In genomic region chr1:179875606-179876288, GRCh38 we compare ENCODE assay signal across 12 cellular contexts. TPM values are rescaled to one million over a fixed set of nuclear protein-coding genes. Genes with fewer than 3 reads are reported as not detected.
DNase-seq lines count a peak whose midpoint lies in the region; ATAC-seq and TF ChIP-seq lines count a peak whose summit lies in the region.
"Had no signal": no experiment of that assay in that cellular context is flagged by ENCODE, and none has a peak within 500 bp of the region (broad histone marks: within the 10 kb centered on the region; RNA-seq: fewer than 3 reads in every experiment).

No MANE protein-coding gene starts in this region.

- CTCF ChIA-PET in HCT116 (lab: Charles Lee) = interaction anchor here (0.8 to 1.4 kb wide), 3 partner anchors 8 to 293 kb away, joined by 3 to 4 read pairs (median 4); no protein-coding TSS in a partner anchor

- H3K9me3 ChIP-seq in HCT116 (ENCODE audit: control insufficient read depth in 1 of 2, insufficient read depth in 1 of 2, low read depth in 1 of 2, low read length in 2 of 2) (no peaks in the 10 kb centered on the region), gastrocnemius medialis (no peaks in the 10 kb centered on the region), prostate gland (no peaks in the 10 kb centered on the region)

- RAD21 ChIA-PET in HCT116 (lab: Charles Lee; ENCODE audit: low non-redundant PET in 1 of 2, low total read pairs in 2 of 2, uncharacterized antibody in 2 of 2, unreplicated experiment in 2 of 2) = no interaction called here

- peak overlapping the region; percentile 87 for H3K4me2 ChIP-seq in HCT116 (ENCODE audit: low read length)

- intact Hi-C loops in HCT116 (cut with micrococcal nuclease) (no loop called here), gastrocnemius medialis (cut with DNase I; ENCODE audit: low total_unique reads) (loop anchor here (2.0 kb wide), 1 partner anchor 279 kb away; the partner anchor contains the start of gene QSOX1), prostate gland (cut with DNase I) (loop anchor here (2.0 kb wide), 1 partner anchor 79 kb away; the partner anchor contains the start of gene CEP350)

- no peak overlapping the region for H2AFZ ChIP-seq in HCT116 (ENCODE audit: low read depth, low read length, poor library complexity, severe bottlenecking)

- BruUV-seq in HCT116 (replicated peaks; lab: Mats Ljungman, UMichigan) = no TSS peak

- TF ChIP-seq RAD21 in HCT116 (IDR thresholded peaks at IDR 0.05; ENCODE audit: low read depth) = no peak

- no peaks in the 10 kb centered on the region for H3K9me2 ChIP-seq in HCT116 (ENCODE audit: insufficient read depth)

- ATAC-seq in HCT116 (no peak), gastrocnemius medialis (no peak)

- peaks cover 31% of the 10 kb centered on the region; the same call in 1 of the 2 replicates for H4K20me1 ChIP-seq in HCT116 (ENCODE audit: insufficient read depth)

- 79% methylated on average over 4 of the region's 4 CpGs for WGBS in prostate gland

- H3K79me2 ChIP-seq in HCT116 (ENCODE audit: insufficient read depth, low read length) = peaks cover 69% of the 10 kb centered on the region

- H3K27me3 ChIP-seq in HCT116 (ENCODE audit: insufficient read depth, low read length) = no peaks in the 10 kb centered on the region
- no peaks in the 10 kb centered on the region for H3K27me3 ChIP-seq in gastrocnemius medialis
- H3K27me3 ChIP-seq in prostate gland (replicated peaks; ENCODE audit: insufficient read depth) = no peaks in the 10 kb centered on the region

- no peak for TF ChIP-seq POLR2A in HCT116 (IDR thresholded peaks at IDR 0.05; ENCODE audit: borderline replicate concordance, extremely low read depth, insufficient read depth, insufficient read length)
- no peak for TF ChIP-seq POLR2A in gastrocnemius medialis (IDR thresholded peaks at IDR 0.05)
- no peak for TF ChIP-seq POLR2A in prostate gland (IDR thresholded peaks at IDR 0.05)

- no peak overlapping the region; the same call in 1 of the 2 replicates for H3K9ac ChIP-seq in HCT116 (ENCODE audit: low read length)

- H3K4me3 ChIP-seq in HCT116 (replicated peaks in 1 of 2; ENCODE audit: low read depth in 1 of 2, low read length in 2 of 2) = peak overlapping the region; percentile 64 to 85; a peak in 2 of 4 replicates
- peak overlapping the region; percentile 89 for H3K4me3 ChIP-seq in WI38 (ENCODE audit: low read depth, low read length)
- peak overlapping the region; percentile 82 for H3K4me3 ChIP-seq in fibroblast of pulmonary artery (replicated peaks; ENCODE audit: low read depth, low read length)
- peak overlapping the region; percentile 72 to 97 (median 80) for H3K4me3 ChIP-seq in gastrocnemius medialis
- no peak overlapping the region for H3K4me3 ChIP-seq in prostate gland

- in situ Hi-C loops in gastrocnemius medialis (cut with MboI; ENCODE audit: low sequenced_read_pairs in 4 of 4) = loop anchor here in 2 of 4 donors (10.0 to 25.0 kb wide), 3 partner anchors 79 to 289 kb away; partner anchors contain the start of genes CEP350 (in 1 of the 2) and QSOX1 (in 1 of the 2)

- no peak overlapping the region for H3K27ac ChIP-seq in HCT116 (ENCODE audit: low read depth, low read length)
- peak overlapping the region; percentile 81 to 89 (median 85) for H3K27ac ChIP-seq in gastrocnemius medialis
- H3K27ac ChIP-seq in prostate gland = no peak overlapping the region

- TF ChIP-seq CTCF in HCT116 (IDR thresholded peaks at IDR 0.05 in 2 of 3, conservative IDR thresholded peaks at IDR 0.05 in 1 of 3; ENCODE audit: borderline replicate concordance in 1 of 3, insufficient read depth in 1 of 3, low read depth in 2 of 3, low read length in 2 of 3) (no peak), WI38 (IDR thresholded peaks at IDR 0.05; ENCODE audit: low read depth, low read length) (no peak), fibroblast of pulmonary artery (IDR thresholded peaks at IDR 0.05; ENCODE audit: low read length, missing control alignments) (no peak), gastrocnemius medialis (IDR thresholded peaks at IDR 0.05 in 4 of 5, conservative IDR thresholded peaks at IDR 0.05 in 1 of 5) (no peak), prostate gland (IDR thresholded peaks at IDR 0.05) (no peak)

- H3K4me1 ChIP-seq in HCT116 (ENCODE audit: control insufficient read depth in 1 of 2, insufficient read depth in 2 of 2, low read length in 2 of 2) (peaks cover 10 to 23% of the 10 kb centered on the region in 2 experiments), gastrocnemius medialis (peaks cover 40 to 63% of the 10 kb centered on the region in 2 donors), prostate gland (replicated peaks) (peaks cover 11% of the 10 kb centered on the region)

- H3K36me3 ChIP-seq in HCT116 (ENCODE audit: control insufficient read depth in 1 of 2, insufficient read depth in 2 of 2, low read length in 2 of 2) (peaks cover 21 to 29% of the 10 kb centered on the region in 2 experiments), gastrocnemius medialis (peaks cover 0 to 24% of the 10 kb centered on the region in 2 donors), prostate gland (no peaks in the 10 kb centered on the region)

- POLR2A ChIA-PET in HCT116 (lab: Charles Lee) = no interaction called here

- no peak for DNase-seq in HCT116 (ENCODE audit: low read depth, low spot score)
- DNase-seq in fibroblast of pulmonary artery (ENCODE audit: low read depth) = no peak
- no peak for DNase-seq in gastrocnemius medialis
- DNase-seq in prostate gland (ENCODE audit: low spot score) = no peak
- DNase-seq in C1 segment of cervical spinal cord (lab: John Stamatoyannopoulos, UW) = no peak
- DNase-seq in NCI-H446 treated with DMSO at 0.1 percent for 48 hours (lab: John Stamatoyannopoulos, UW) = no peak
- no peak for DNase-seq in SW480 (ENCODE audit: low spot score)
- DNase-seq: activated CD4-positive, CD25-positive, alpha-beta regulatory T cell treated with anti-CD3 and anti-CD28 coated beads, Interleukin-2, amount 50 U/mL, for 72 hours; amygdala; NCI-H1436; RPMI8226 had no signal

TF ChIP-seq in HCT116, 20 proteins besides CTCF, POLR2A, EP300 and RAD21:
- TF ChIP-seq MAX (IDR thresholded peaks at IDR 0.05) = no peak
- TF ChIP-seq SRF (IDR thresholded peaks at IDR 0.05; ENCODE audit: low read depth) = peak; percentile 17; the same call in 1 of the 2 replicates

RNA-seq across cellular contexts. Expression of gene TOR1AIP2, which starts 1.9 kb away (rescaled TPM):
- total RNA-seq in HCT116 (2021; ENCODE audit: unreplicated experiment) (106 TPM), gastrocnemius medialis (100 to 1,000 TPM in 3 of 4 donors, 10 to 100 TPM in 1; 78.7 to 274 (median 129) TPM), prostate gland (10 to 100 TPM; 36.4 to 79.1 TPM)
- 23.4 and 24.2 TPM in 2 replicates for polyA plus RNA-seq in HCT116 (2012)

RNA-seq across cellular contexts. Expression of gene TOR1AIP1, which starts 6.3 kb away (rescaled TPM):
- total RNA-seq in HCT116 (2021; ENCODE audit: unreplicated experiment) = 30.5 TPM
- 14.0 and 20.0 TPM in 2 replicates for polyA plus RNA-seq in HCT116 (2012)
- 100 to 1,000 TPM in 1 of 4 donors, 10 to 100 TPM in 3; 66.1 to 148 (median 68.8) TPM for total RNA-seq in gastrocnemius medialis
- 10 to 100 TPM; 81.7 to 86.4 TPM for total RNA-seq in prostate gland

Comparison
In these comparisons a context has a peak if more than half of its experiments do, and no peak if none do; other contexts are left out.
1. H3K27ac ChIP-seq: peak in gastrocnemius medialis (4 of 4); none in HCT116 (single experiment) and prostate gland (0 of 2).
2. H3K4me3 ChIP-seq: peak in HCT116 (2 of 2), WI38 (single experiment), fibroblast of pulmonary artery (single experiment) and gastrocnemius medialis (4 of 4); none in prostate gland (0 of 2).